Comparison of ENCODE assay signal across 9 cellular contexts in genomic region chr5:116442095-116442534, GRCh38.
DNase-seq lines count a peak whose midpoint lies in the region; ATAC-seq, FAIRE-seq and TF ChIP-seq lines count a peak whose summit lies in the region.
"Had no signal": no experiment of that assay in that cellular context is flagged by ENCODE, and none has a peak within 500 bp of the region (broad histone marks: within the 10 kb centered on the region; RNA-seq: fewer than 3 reads in every experiment).

No MANE protein-coding gene starts in this region.

- H3K27me3 ChIP-seq in astrocyte (ENCODE audit: insufficient read depth, low read length) (peaks cover 2% of the 10 kb centered on the region), tibial nerve (no peaks in the 10 kb centered on the region)

- H3K4me3 ChIP-seq in astrocyte (ENCODE audit: insufficient read depth, low read depth, low read length) (no peak overlapping the region), tibial nerve (no peak overlapping the region)

- H2AFZ ChIP-seq in astrocyte (ENCODE audit: low read depth, low read length) = no peak overlapping the region

- no peak for ATAC-seq in stimulated activated naive CD8-positive, alpha-beta T cell treated with anti-CD3 and anti-CD28 coated beads, Interleukin-15, Interleukin-2, amounts not matched to agents 100 U/mL and 50 U/mL, for 24 hours
- ATAC-seq in activated naive CD4-positive, alpha-beta T cell treated with anti-CD3 and anti-CD28 coated beads, Interleukin-2, amount 50 U/mL, for 72 hours = no peak

- WGBS in tibial nerve, 2 donors = 34 to 42% methylated on average over 3 of the region's 3 CpGs

- TF ChIP-seq EP300 in tibial nerve (IDR thresholded peaks at IDR 0.05) = no peak

- H3K4me1 Mint-ChIP-seq in Calu3 (ENCODE audit: low read depth, unreplicated experiment) (peaks cover 47% of the 10 kb centered on the region), astrocyte (ENCODE audit: low read depth, unreplicated experiment) (peaks cover 5% of the 10 kb centered on the region)

- CTCF ChIA-PET in Calu3 (lab: Charles Lee) = interaction anchor here (0.8 to 1.6 kb wide), 5 partner anchors 8 to 94 kb away, joined by 3 to 8 read pairs (median 5); no protein-coding TSS in a partner anchor

- H4K20me1 ChIP-seq in astrocyte (ENCODE audit: insufficient read depth, low read length) = no peaks in the 10 kb centered on the region

- H3K27me3 Mint-ChIP-seq in Calu3 (ENCODE audit: unreplicated experiment) = no peaks in the 10 kb centered on the region
- H3K27me3 Mint-ChIP-seq in astrocyte (ENCODE audit: low read depth, unreplicated experiment) = peaks cover under 1% of the 10 kb centered on the region

- H3K4me3 Mint-ChIP-seq in Calu3 (ENCODE audit: low read depth, unreplicated experiment) (no peak overlapping the region), astrocyte (ENCODE audit: unreplicated experiment) (no peak overlapping the region)

- DNase-seq in Calu3 (peak; percentile 87), NCI-H128 (lab: John Stamatoyannopoulos, UW; ENCODE audit: unreplicated experiment) (peak; percentile 31), astrocyte (ENCODE audit: low read depth) (peak; percentile 58), iris pigment epithelial cell (ENCODE audit: low read depth) (peak; percentile 34), SW 1271 (lab: John Stamatoyannopoulos, UW) (no peak), tibial nerve (ENCODE audit: low spot score in 2 of 2) (no peak)
- DNase-seq in stimulated activated naive CD8-positive, alpha-beta T cell treated with anti-CD3 and anti-CD28 coated beads, Interleukin-15, Interleukin-2, amounts not matched to agents 100 U/mL and 50 U/mL, for 24 hours = no peak
- DNase-seq in activated naive CD4-positive, alpha-beta T cell treated with anti-CD3 and anti-CD28 coated beads, Interleukin-2, amount 50 U/mL, for 72 hours (ENCODE audit: low spot score in 2 of 2) = no peak
- DNase-seq: NCI-H1930 had no signal

- TF ChIP-seq CTCF in Calu3 (IDR thresholded peaks at IDR 0.05; ENCODE audit: unreplicated experiment) = no peak
- TF ChIP-seq CTCF in astrocyte (IDR thresholded peaks at IDR 0.05; ENCODE audit: insufficient read depth, low read depth, low read length) = no peak
- no peak for TF ChIP-seq CTCF in tibial nerve (IDR thresholded peaks at IDR 0.05)

- H3K36me3 ChIP-seq in astrocyte (ENCODE audit: insufficient read depth, low read length) (no peaks in the 10 kb centered on the region), tibial nerve (peaks cover 0 to 20% (median 0%) of the 10 kb centered on the region in 3 donors)

- H3K27ac ChIP-seq in astrocyte (ENCODE audit: low read depth, low read length) (no peak overlapping the region), tibial nerve (no peak overlapping the region)

- H3K36me3 Mint-ChIP-seq in Calu3 (ENCODE audit: insufficient read depth, unreplicated experiment) (peaks cover 38% of the 10 kb centered on the region), astrocyte (ENCODE audit: low read depth, unreplicated experiment) (peaks cover 8% of the 10 kb centered on the region)
- peaks cover 8 to 18% of the 10 kb centered on the region in 2 donors for H3K36me3 Mint-ChIP-seq in activated naive CD4-positive, alpha-beta T cell treated with anti-CD3 and anti-CD28 coated beads, Interleukin-2, amount 50 U/mL, for 72 hours

- no peak overlapping the region for H3K9ac ChIP-seq in astrocyte (ENCODE audit: low read length)

- no peak for TF ChIP-seq POLR2A in tibial nerve (IDR thresholded peaks at IDR 0.05)

- H3K4me2 ChIP-seq in astrocyte (ENCODE audit: low read length) = no peak overlapping the region

- H3K27ac Mint-ChIP-seq in Calu3 (ENCODE audit: unreplicated experiment) (peak overlapping the region; percentile 24), astrocyte (ENCODE audit: unreplicated experiment) (no peak overlapping the region)
- no peak overlapping the region for H3K27ac Mint-ChIP-seq in activated naive CD4-positive, alpha-beta T cell treated with anti-CD3 and anti-CD28 coated beads, Interleukin-2, amount 50 U/mL, for 72 hours

- H3K9me3 ChIP-seq in astrocyte (ENCODE audit: insufficient read depth, low read depth, low read length) (no peaks in the 10 kb centered on the region), tibial nerve (no peaks in the 10 kb centered on the region)

- no peak for FAIRE-seq in astrocyte (lab: Jason Lieb, UNC)

- BruUV-seq in Calu3 (replicated peaks; lab: Mats Ljungman, UMichigan) = no TSS peak

- no peaks in the 10 kb centered on the region for H3K4me1 ChIP-seq in astrocyte (ENCODE audit: insufficient read depth, low read length)
- H3K4me1 ChIP-seq in tibial nerve = peaks cover 0 to 8% (median 6%) of the 10 kb centered on the region in 4 donors

- H3K9me3 Mint-ChIP-seq in Calu3 (ENCODE audit: low read depth, unreplicated experiment) (no peaks in the 10 kb centered on the region), astrocyte (ENCODE audit: unreplicated experiment) (peaks cover 1% of the 10 kb centered on the region)
- H3K9me3 Mint-ChIP-seq in activated naive CD4-positive, alpha-beta T cell treated with anti-CD3 and anti-CD28 coated beads, Interleukin-2, amount 50 U/mL, for 72 hours = no peaks in the 10 kb centered on the region

- H3K79me2 ChIP-seq in astrocyte (ENCODE audit: insufficient read depth, low read length) = no peaks in the 10 kb centered on the region

- intact Hi-C loops in Calu3 (cut with micrococcal nuclease; ENCODE audit: unreplicated experiment) = loop anchor here (2.0 kb wide), 1 partner anchor 51 kb away; no protein-coding TSS in a partner anchor

Comparison
In these comparisons a context has a peak if more than half of its experiments do, and no peak if none do; other contexts are left out.
1. DNase-seq: peak in Calu3 (single experiment), NCI-H128 (single experiment), astrocyte (single experiment) and iris pigment epithelial cell (single experiment); none in SW 1271 (0 of 2), stimulated activated naive CD8-positive, alpha-beta T cell treated with anti-CD3 and anti-CD28 coated beads, Interleukin-15, Interleukin-2, amounts not matched to agents 100 U/mL and 50 U/mL, for 24 hours (single experiment), tibial nerve (0 of 2) and activated naive CD4-positive, alpha-beta T cell treated with anti-CD3 and anti-CD28 coated beads, Interleukin-2, amount 50 U/mL, for 72 hours (0 of 2).